Comparison of ENCODE assay signal across 28 cellular contexts in the genomic region with DNA sequence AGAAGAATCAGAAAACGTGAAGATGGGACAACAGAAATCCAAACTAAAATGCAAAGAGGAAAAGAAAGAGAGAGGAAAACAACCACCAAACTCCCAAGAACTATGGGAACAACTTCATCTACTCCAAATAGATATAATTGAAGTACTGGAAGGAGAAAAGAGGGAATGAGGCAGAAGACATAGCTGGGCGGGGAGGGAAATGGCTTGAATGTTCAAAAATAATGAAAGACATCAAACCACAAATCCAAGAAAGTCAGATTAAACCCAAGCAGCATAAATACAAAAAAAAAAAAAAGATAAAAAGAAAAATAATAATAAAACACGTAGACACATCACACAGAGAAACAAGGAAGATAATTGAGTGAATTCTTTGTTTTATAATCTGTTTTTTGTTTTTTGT.
"Had no signal": no experiment of that assay in that cellular context is flagged by ENCODE, and none has a peak within 500 bp of the region (broad histone marks: within the 10 kb centered on the region; RNA-seq: fewer than 3 reads in every experiment).

No MANE protein-coding gene starts in this region.

- H3K27ac ChIP-seq: neutrophil, pancreas, psoas muscle, right lobe of liver, sigmoid colon, stomach, thoracic aorta, thyroid gland, tibial nerve, upper lobe of left lung, vagina had no signal

- H3K9me3 ChIP-seq: neutrophil, pancreas, thyroid gland, upper lobe of left lung, vagina had no signal

- H3K4me3 Mint-ChIP-seq: naive thymus-derived CD8-positive, alpha-beta T cell; natural killer cell treated with Interleukin-12 subunit alpha and Interleukin-12 subunit beta and Interleukin-15 and Interleukin-18, amount 100 ng/mL, for 72 hours; nephron progenitor cell; neural crest cell; stimulated activated effector memory CD8-positive, alpha-beta T cell treated with anti-CD3 and anti-CD28 coated beads, Interleukin-12 subunit alpha, Interleukin-12 subunit beta, amount 100 ng/mL, for 72 hours; stimulated activated naive B cell treated with anti-CD40 and anti-IgM and Interleukin-4, amounts not matched to agents 10 μg/mL and 1 μg/mL and 100 μg/mL, for 72 hours; stimulated activated naive CD8-positive, alpha-beta T cell treated with anti-CD3 and anti-CD28 coated beads, Interleukin-15, Interleukin-2, amounts not matched to agents 100 ng/mL and 50 ng/mL, for 24 hours had no signal

- H3K27ac Mint-ChIP-seq: natural killer cell treated with Interleukin-12 subunit alpha and Interleukin-12 subunit beta and Interleukin-15 and Interleukin-18, amount 100 ng/mL, for 72 hours; nephron progenitor cell; stimulated activated effector memory CD8-positive, alpha-beta T cell treated with anti-CD3 and anti-CD28 coated beads, Interleukin-12 subunit alpha, Interleukin-12 subunit beta, amount 100 ng/mL, for 72 hours; stimulated activated naive B cell treated with anti-CD40 and anti-IgM and Interleukin-4, amounts not matched to agents 10 μg/mL and 1 μg/mL and 100 μg/mL, for 72 hours; stimulated activated naive CD8-positive, alpha-beta T cell treated with anti-CD3 and anti-CD28 coated beads, Interleukin-15, Interleukin-2, amounts not matched to agents 100 ng/mL and 50 ng/mL, for 24 hours had no signal

- FAIRE-seq: pancreas, small intestine, urothelium cell line had no signal

- H3K27me3 Mint-ChIP-seq: stimulated activated naive B cell treated with anti-CD40 and anti-IgM and Interleukin-4, amounts not matched to agents 10 μg/mL and 1 μg/mL and 100 μg/mL, for 72 hours; stimulated activated naive CD8-positive, alpha-beta T cell treated with anti-CD3 and anti-CD28 coated beads, Interleukin-15, Interleukin-2, amounts not matched to agents 100 ng/mL and 50 ng/mL, for 24 hours had no signal

- DNase-seq: naive thymus-derived CD8-positive, alpha-beta T cell; nephron progenitor cell; nucleus accumbens; pancreas; psoas muscle; right cardiac atrium; right lobe of liver; sigmoid colon; small intestine; stimulated activated CD4-positive, alpha-beta T cell treated with anti-CD3 and anti-CD28 coated beads, Interleukin-15, amount 100 ng/mL, for 24 hours; stimulated activated CD4-positive, alpha-beta T cell treated with anti-CD3 and anti-CD28 coated beads, Interleukin-2, amount 100 ng/mL, for 24 hours; stimulated activated CD4-positive, alpha-beta T cell treated with anti-CD3 and anti-CD28 coated beads, Interleukin-2, amount 100 ng/mL, for 48 hours; stimulated activated CD4-positive, alpha-beta T cell treated with anti-CD3 and anti-CD28 coated beads, Interleukin-4, amount 100 ng/mL, for 24 hours; stimulated activated naive B cell treated with anti-CD40 and anti-IgM and Interleukin-4, amounts not matched to agents 10 μg/mL and 1 μg/mL and 100 μg/mL, for 72 hours; stimulated activated naive CD4-positive, alpha-beta T cell treated with Interleukin-2 at 50 U/mL for 16 hours; stomach; thyroid gland; trophoblast cell; upper lobe of left lung had no signal

- ATAC-seq: naive thymus-derived CD8-positive, alpha-beta T cell; natural killer cell treated with Interleukin-12 subunit alpha and Interleukin-12 subunit beta and Interleukin-15 and Interleukin-18, amount 100 ng/mL, for 72 hours; pancreas; psoas muscle; right cardiac atrium; right lobe of liver; stimulated activated effector memory CD8-positive, alpha-beta T cell treated with anti-CD3 and anti-CD28 coated beads, Interleukin-12 subunit alpha, Interleukin-12 subunit beta, amount 100 ng/mL, for 72 hours; stimulated activated naive B cell treated with anti-CD40 and anti-IgM and Interleukin-4, amounts not matched to agents 10 μg/mL and 1 μg/mL and 100 μg/mL, for 72 hours had no signal

- H3K4me3 ChIP-seq: pancreas, psoas muscle, right lobe of liver, sigmoid colon, stomach, thoracic aorta, thyroid gland, tibial nerve, upper lobe of left lung, vagina had no signal

- H3K4me1 Mint-ChIP-seq: nephron progenitor cell; neural crest cell; stimulated activated effector memory CD8-positive, alpha-beta T cell treated with anti-CD3 and anti-CD28 coated beads, Interleukin-12 subunit alpha, Interleukin-12 subunit beta, amount 100 ng/mL, for 72 hours; stimulated activated naive B cell treated with anti-CD40 and anti-IgM and Interleukin-4, amounts not matched to agents 10 μg/mL and 1 μg/mL and 100 μg/mL, for 72 hours had no signal

- H3K27me3 ChIP-seq: neutrophil, pancreas, right lobe of liver, sigmoid colon, stomach, thyroid gland, tibial nerve, upper lobe of left lung, vagina had no signal

- H3K4me1 ChIP-seq: pancreas, right lobe of liver, sigmoid colon, stomach, thyroid gland, tibial nerve, upper lobe of left lung, vagina had no signal

- H3K36me3 ChIP-seq: neutrophil, pancreas, right lobe of liver, sigmoid colon, stomach, thoracic aorta, thyroid gland, tibial nerve, upper lobe of left lung, vagina had no signal

- H3K36me3 Mint-ChIP-seq: stimulated activated effector memory CD8-positive, alpha-beta T cell treated with anti-CD3 and anti-CD28 coated beads, Interleukin-12 subunit alpha, Interleukin-12 subunit beta, amount 100 ng/mL, for 72 hours had no signal
